8 cellular contexts compared by ENCODE assay signal in the genomic region with DNA sequence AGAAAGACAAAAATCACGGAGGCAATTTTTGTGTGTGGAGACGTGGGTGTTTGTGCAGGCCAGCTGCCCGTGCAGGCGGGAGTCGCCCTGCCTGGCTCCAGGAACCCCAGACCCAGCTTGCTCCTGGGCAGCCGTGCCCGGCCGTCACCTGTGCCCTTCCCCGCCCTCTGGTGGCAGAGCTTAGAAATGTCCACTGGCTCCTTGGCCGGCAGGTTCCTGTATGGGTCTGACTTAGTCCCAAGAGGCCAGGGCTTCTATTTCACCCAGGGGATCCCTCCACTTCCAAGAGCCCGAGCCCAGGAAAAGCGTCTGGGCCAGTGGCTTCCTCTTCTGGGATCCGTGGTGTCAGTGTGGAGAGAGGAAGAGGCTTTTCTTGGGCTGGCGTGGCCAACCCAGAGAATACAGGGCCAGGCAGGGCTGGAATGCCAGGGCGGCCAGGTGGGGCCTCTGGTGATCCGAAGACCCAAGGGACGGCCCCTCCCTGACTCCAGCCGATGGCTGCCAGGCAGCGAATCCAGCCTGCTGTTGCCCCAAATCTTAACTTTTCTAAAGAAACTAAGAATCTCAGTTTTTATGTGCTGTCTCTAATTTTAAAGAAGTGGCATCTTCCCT.
DNase-seq lines count a peak whose midpoint lies in the region; ATAC-seq and TF ChIP-seq lines count a peak whose summit lies in the region.

No MANE protein-coding gene starts in this region.

- ATAC-seq in GM19023 (IDR thresholded peaks at IDR 0.05; ENCODE audit: unreplicated experiment): peak; percentile 71
- ATAC-seq in HG02588 (IDR thresholded peaks at IDR 0.05; ENCODE audit: unreplicated experiment): no peak
- ATAC-seq in GM18858 (IDR thresholded peaks at IDR 0.05; ENCODE audit: unreplicated experiment): no peak

- intact Hi-C loops in Calu3 (cut with micrococcal nuclease; ENCODE audit: unreplicated experiment): no loop called here

- peaks cover 10% of the 10 kb centered on the region for H3K36me3 Mint-ChIP-seq in Calu3 (ENCODE audit: insufficient read depth, unreplicated experiment)

- H3K27me3 Mint-ChIP-seq in Calu3 (ENCODE audit: unreplicated experiment): no peaks in the 10 kb centered on the region

- DNase-seq in Calu3 (peak; percentile 2), NAMALWA (ENCODE audit: low spot score) (peak; percentile 55), T47D (ENCODE audit: low read depth in 1 of 2, low spot score in 1 of 2) (peak; percentile 48 to 58), mesenteric fat pad (ENCODE audit: low spot score) (peak; percentile 89), NCI-H345 (lab: John Stamatoyannopoulos, UW) (no peak)

- in situ Hi-C loops in T47D (cut with HindIII; ENCODE audit: low pct_unique_long_range_greater_than_20kb, low sequenced_read_pairs): no loop called here

- CTCF ChIA-PET in Calu3 (lab: Charles Lee): no interaction called here

- no peak overlapping the region for H3K27ac Mint-ChIP-seq in Calu3 (ENCODE audit: unreplicated experiment)

- no peaks in the 10 kb centered on the region for H3K4me1 Mint-ChIP-seq in Calu3 (ENCODE audit: low read depth, unreplicated experiment)

- TF ChIP-seq CTCF in Calu3 (IDR thresholded peaks at IDR 0.05; ENCODE audit: unreplicated experiment): no peak

- H3K4me3 Mint-ChIP-seq in Calu3 (ENCODE audit: low read depth, unreplicated experiment): no peak overlapping the region

- BruUV-seq in Calu3 (replicated peaks; lab: Mats Ljungman, UMichigan): no TSS peak

- H3K9me3 Mint-ChIP-seq in Calu3 (ENCODE audit: low read depth, unreplicated experiment): peaks cover 22% of the 10 kb centered on the region
